8 cellular contexts compared by ENCODE assay signal in the genomic region with DNA sequence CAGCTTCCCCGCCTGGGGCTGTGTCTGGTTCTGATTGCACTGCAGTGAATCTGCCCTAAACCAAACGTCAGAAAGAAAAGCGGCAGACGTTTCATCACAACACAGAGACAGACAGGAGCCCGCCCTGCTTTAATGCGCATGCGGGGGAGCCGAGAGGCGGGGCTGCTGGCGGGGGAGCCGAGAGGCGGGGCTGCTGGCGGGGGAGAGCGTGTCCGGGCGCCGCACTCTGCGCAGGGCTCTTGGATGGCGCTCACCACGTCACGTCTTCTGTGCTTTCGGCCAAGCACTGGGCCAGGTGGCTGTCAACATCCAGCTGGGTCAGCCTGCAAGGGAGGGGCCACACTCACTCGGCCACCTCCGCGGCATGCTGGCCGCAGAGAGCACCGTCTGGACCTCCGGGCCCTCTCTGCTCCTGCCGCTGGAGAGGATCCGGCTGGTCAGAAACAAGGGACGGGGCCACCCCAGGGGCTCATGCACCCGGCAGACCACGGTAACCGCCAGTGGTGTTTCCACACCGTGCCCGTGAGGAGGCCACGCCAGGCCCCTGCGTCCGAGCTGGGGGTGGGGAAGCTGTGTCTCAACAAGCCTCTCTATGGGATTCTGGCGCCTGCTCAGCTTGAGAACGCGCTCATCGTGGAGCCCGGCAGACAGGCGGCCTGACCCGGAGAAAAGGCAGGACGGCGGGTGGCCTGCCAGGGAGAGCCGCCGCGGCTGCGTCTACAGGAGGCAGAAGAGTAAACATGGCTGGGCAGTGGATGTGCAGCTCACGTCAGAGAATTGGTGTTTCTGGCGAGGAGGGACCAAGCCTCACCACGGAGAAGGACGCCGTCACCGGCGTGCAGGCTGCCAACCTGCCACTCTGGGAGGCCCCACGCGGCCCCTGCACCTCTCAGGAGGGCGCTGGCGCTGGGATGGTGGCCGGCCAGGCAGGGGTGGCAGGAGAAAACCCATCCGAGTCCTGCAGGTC. TPM values are rescaled to one million over a fixed set of nuclear protein-coding genes. Genes with fewer than 3 reads are reported as not detected.
A peak's percentile ranks its signal among the peaks of the same experiment; 100 is the strongest.
DNase-seq lines count a peak whose midpoint lies in the region; ATAC-seq and TF ChIP-seq lines count a peak whose summit lies in the region.

No MANE protein-coding gene starts in this region.

- peaks cover 12% of the 10 kb centered on the region for H3K4me1 Mint-ChIP-seq in endodermal cell

- ATAC-seq in GM18511 (IDR thresholded peaks at IDR 0.05; ENCODE audit: unreplicated experiment) = peak; percentile 87

- H3K9me3 ChIP-seq in endodermal cell (ENCODE audit: control insufficient read depth, low read length) (no peaks in the 10 kb centered on the region), mesodermal cell (ENCODE audit: control insufficient read depth, low read length) (no peaks in the 10 kb centered on the region)

- H3K4me3 ChIP-seq in endodermal cell (ENCODE audit: low read length) = peak overlapping the region; percentile 66
- H3K4me3 ChIP-seq in mesodermal cell (ENCODE audit: extremely low read depth, insufficient read depth, low read length, poor library complexity, severe bottlenecking) = peak overlapping the region; percentile 19

- no peaks in the 10 kb centered on the region for H3K27me3 Mint-ChIP-seq in endodermal cell (ENCODE audit: insufficient read depth)

- no peaks in the 10 kb centered on the region for H3K9me3 Mint-ChIP-seq in endodermal cell

- no peak for TF ChIP-seq CTCF in endodermal cell (conservative IDR thresholded peaks at IDR 0.05)

- H3K4me1 ChIP-seq in endodermal cell (ENCODE audit: control insufficient read depth, insufficient read depth, low read length) (peaks cover 5% of the 10 kb centered on the region), mesodermal cell (ENCODE audit: control insufficient read depth, insufficient read depth, low read length, poor library complexity, severe bottlenecking) (peaks cover 26% of the 10 kb centered on the region)

- H3K27ac ChIP-seq in endodermal cell (ENCODE audit: low read depth, low read length) (peak overlapping the region; percentile 87), mesodermal cell (ENCODE audit: low read depth, low read length, severe bottlenecking) (peak overlapping the region; percentile 84)

- DNase-seq in HK-2 (ENCODE audit: unreplicated experiment) (peak; percentile 97), endodermal cell (peak; percentile 97), GDM1 (lab: John Stamatoyannopoulos, UW) (no peak)
- peak; percentile 40 for DNase-seq in NK-92 treated with Interleukin-12 subunit alpha and Interleukin-12 subunit beta, amount 100 ng/mL, for 24 hours (lab: John Stamatoyannopoulos, UW)
- peak; percentile 87 for DNase-seq in activated CD8-positive, alpha-beta memory T cell treated with anti-CD3 and anti-CD28 coated beads, Interleukin-2, amount 50 U/mL, for 4 hours
- peak; percentile 85 for DNase-seq in stimulated activated CD8-positive, alpha-beta memory T cell treated with anti-CD3 and anti-CD28 coated beads, Interleukin-12 subunit alpha, Interleukin-12 subunit beta, amount 100 ng/mL, for 4 hours (ENCODE audit: low read depth)

- peak overlapping the region; percentile 88 for H3K27ac Mint-ChIP-seq in endodermal cell

- H3K36me3 ChIP-seq in endodermal cell (ENCODE audit: control insufficient read depth, insufficient read depth, low read length) (peaks cover 6% of the 10 kb centered on the region), mesodermal cell (ENCODE audit: control insufficient read depth, insufficient read depth, low read length) (peaks cover 35% of the 10 kb centered on the region)

- peak overlapping the region; percentile 15 for H3K9ac ChIP-seq in endodermal cell (ENCODE audit: extremely low read depth, low read length, poor library complexity, severe bottlenecking)

- peaks cover 20% of the 10 kb centered on the region for H3K36me3 Mint-ChIP-seq in endodermal cell (ENCODE audit: low read depth)

- no peaks in the 10 kb centered on the region for H3K27me3 ChIP-seq in endodermal cell (ENCODE audit: control insufficient read depth, insufficient read depth, low read length, poor library complexity, severe bottlenecking)

- H3K4me3 Mint-ChIP-seq in endodermal cell = peak overlapping the region; percentile 48

- 36 to 47% methylated on average over 42 to 65 of the region's 65 CpGs for WGBS in endodermal cell (ENCODE audit: insufficient coverage in 1 of 2, insufficient read length in 1 of 2), 2 experiments
- WGBS in mesodermal cell (ENCODE audit: insufficient coverage in 2 of 2), 2 experiments = 35 to 42% methylated on average over 55 to 60 of the region's 65 CpGs

RNA-seq across cellular contexts. Expression of a gene that starts 4.8 kb away (rescaled TPM):
- total RNA-seq in endodermal cell = 100 to 1,000 TPM; 126 to 154 TPM
- 91.8 TPM for polyA plus RNA-seq in endodermal cell (2013, experiment 1 of 2)
- 88.9 TPM for polyA plus RNA-seq in endodermal cell (2013, experiment 2 of 2)
- 106 TPM for polyA plus RNA-seq in mesodermal cell (2013, experiment 1 of 2)
- polyA plus RNA-seq in mesodermal cell (2013, experiment 2 of 2) = 81.5 TPM

RNA-seq across cellular contexts. Expression of a gene that starts 38.4 kb away (rescaled TPM):
- total RNA-seq in endodermal cell = 10 to 100 TPM; 65.4 to 79.2 TPM
- polyA plus RNA-seq in endodermal cell (2013, experiment 1 of 2) = 39.9 TPM
- polyA plus RNA-seq in endodermal cell (2013, experiment 2 of 2) = 37.7 TPM
- 38.8 TPM for polyA plus RNA-seq in mesodermal cell (2013, experiment 1 of 2)
- polyA plus RNA-seq in mesodermal cell (2013, experiment 2 of 2) = 30.8 TPM
